In genomic region chr10:118108194-118109026, GRCh38 we compare ENCODE assay signal across 1 cellular context.
TF ChIP-seq lines count a peak whose summit lies in the region.

No MANE protein-coding gene starts in this region.

TF ChIP-seq in GM23338, 12 proteins besides CTCF, POLR2A, EP300 and RAD21 (continued from another document):
- TF ChIP-seq ZNF462 (CRISPR knock-in tag; IDR thresholded peaks at IDR 0.05) (no peak), ZNF331 (CRISPR knock-in tag; IDR thresholded peaks at IDR 0.05; ENCODE audit: low read depth) (no peak)
